In genomic region chr11:18277560-18278271, GRCh38 we compare ENCODE assay signal across 1 cellular context.
A peak's percentile ranks its signal among the peaks of the same experiment; 100 is the strongest.
TF ChIP-seq lines count a peak whose summit lies in the region.

No MANE protein-coding gene starts in this region.

TF ChIP-seq in HepG2, 621 proteins besides CTCF, POLR2A, EP300 and RAD21:
- peak; percentile 57; the same call in 1 of the 2 replicates for TF ChIP-seq CEBPB (IDR thresholded peaks at IDR 0.05; ENCODE audit: borderline replicate concordance, low read depth, low read length)
- no peak for TF ChIP-seq ZNF639 (CRISPR knock-in tag; conservative IDR thresholded peaks at IDR 0.05)
- TF ChIP-seq SKI (IDR thresholded peaks at IDR 0.05; ENCODE audit: partially characterized antibody): no peak
- TF ChIP-seq, protein P1, sequence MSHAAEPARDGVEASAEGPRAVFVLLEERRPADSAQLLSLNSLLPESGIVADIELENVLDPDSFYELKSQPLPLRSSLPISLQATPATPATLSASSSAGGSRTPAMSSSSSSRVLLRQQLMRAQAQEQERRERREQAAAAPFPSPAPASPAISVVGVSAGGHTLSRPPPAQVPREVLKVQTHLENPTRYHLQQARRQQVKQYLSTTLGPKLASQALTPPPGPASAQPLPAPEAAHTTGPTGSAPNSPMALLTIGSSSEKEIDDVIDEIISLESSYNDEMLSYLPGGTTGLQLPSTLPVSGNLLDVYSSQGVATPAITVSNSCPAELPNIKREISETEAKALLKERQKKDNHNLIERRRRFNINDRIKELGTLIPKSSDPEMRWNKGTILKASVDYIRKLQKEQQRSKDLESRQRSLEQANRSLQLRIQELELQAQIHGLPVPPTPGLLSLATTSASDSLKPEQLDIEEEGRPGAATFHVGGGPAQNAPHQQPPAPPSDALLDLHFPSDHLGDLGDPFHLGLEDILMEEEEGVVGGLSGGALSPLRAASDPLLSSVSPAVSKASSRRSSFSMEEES (CRISPR knock-in tag; IDR thresholded peaks at IDR 0.05): no peak
- no peak for TF ChIP-seq ZNF234 (CRISPR knock-in tag; conservative IDR thresholded peaks at IDR 0.05)
